Comparison of ENCODE assay signal across 1 cellular context in genomic region chr3:63910873-63911272, GRCh38.
TF ChIP-seq lines count a peak whose summit lies in the region.

No MANE protein-coding gene starts in this region.

TF ChIP-seq in K562, 482 proteins besides CTCF, POLR2A, EP300 and RAD21 (continued from another document):
- TF ChIP-seq CTCFL (IDR thresholded peaks at IDR 0.05; ENCODE audit: borderline replicate concordance, insufficient read depth, low read depth, low read length, poor library complexity, severe bottlenecking) (no peak), NEUROD1 (IDR thresholded peaks at IDR 0.05; ENCODE audit: borderline replicate concordance, low read depth, low read length, partially characterized antibody) (no peak), GATA2 (CRISPR knock-in tag; IDR thresholded peaks at IDR 0.05) (no peak), SMARCA4 (IDR thresholded peaks at IDR 0.05) (no peak), ZNF766 (CRISPR knock-in tag; conservative IDR thresholded peaks at IDR 0.05) (no peak), ETV6 (IDR thresholded peaks at IDR 0.05; ENCODE audit: borderline replicate concordance in 1 of 2, low read depth in 2 of 2, low read length in 1 of 2) (no peak), ETV6 (CRISPR knock-in tag; IDR thresholded peaks at IDR 0.05; ENCODE audit: borderline replicate concordance) (no peak), ETS2 (tag; IDR thresholded peaks at IDR 0.05; ENCODE audit: borderline replicate concordance, poor library complexity, severe bottlenecking) (no peak), MNT (conservative IDR thresholded peaks at IDR 0.05) (no peak), ZNF407 (IDR thresholded peaks at IDR 0.05; ENCODE audit: low read depth) (no peak), NONO (IDR thresholded peaks at IDR 0.05; ENCODE audit: low read depth in 2 of 2, low read length in 1 of 2) (no peak), ZBTB8A (IDR thresholded peaks at IDR 0.05; ENCODE audit: partially characterized antibody) (no peak), HNRNPK (IDR thresholded peaks at IDR 0.05; ENCODE audit: low read depth, low read length, poor library complexity, severe bottlenecking) (no peak), CREB5 (CRISPR knock-in tag; IDR thresholded peaks at IDR 0.05) (no peak)
